Comparison of ENCODE assay signal across 15 cellular contexts in genomic region chr6:7151381-7151780, GRCh38. TPM values are rescaled to one million over a fixed set of nuclear protein-coding genes. Genes with fewer than 3 reads are reported as not detected.
DNase-seq lines count a peak whose midpoint lies in the region; ATAC-seq and TF ChIP-seq lines count a peak whose summit lies in the region.
"Had no signal": no experiment of that assay in that cellular context is flagged by ENCODE, and none has a peak within 500 bp of the region (broad histone marks: within the 10 kb centered on the region; RNA-seq: fewer than 3 reads in every experiment).

No MANE protein-coding gene starts in this region.

- H3K9me3 Mint-ChIP-seq in stimulated activated memory B cell treated with anti-CD40 and anti-IgM and Interleukin-4, amounts not matched to agents 10 μg/mL and 1 μg/mL and 100 μg/mL, for 72 hours, result no peaks in the 10 kb centered on the region
- H3K9me3 Mint-ChIP-seq: activated T-cell treated with anti-CD3 and anti-CD28 coated beads, Interleukin-2, amount 50 U/mL, for 24 hours had no signal

- H3K36me3 Mint-ChIP-seq in stimulated activated memory B cell treated with anti-CD40 and anti-IgM and Interleukin-4, amounts not matched to agents 10 μg/mL and 1 μg/mL and 100 μg/mL, for 72 hours, result peaks cover 8% of the 10 kb centered on the region

- peak overlapping the region; percentile 64 for H3K27ac ChIP-seq in SJCRH30
- no peak overlapping the region for H3K27ac ChIP-seq in A673 (ENCODE audit: low read depth, low read length, poor library complexity, severe bottlenecking)
- H3K27ac ChIP-seq: ascending aorta had no signal

- peaks cover 86% of the 10 kb centered on the region for H3K4me1 Mint-ChIP-seq in stimulated activated memory B cell treated with anti-CD40 and anti-IgM and Interleukin-4, amounts not matched to agents 10 μg/mL and 1 μg/mL and 100 μg/mL, for 72 hours

- no peaks in the 10 kb centered on the region for H3K36me3 ChIP-seq in SJCRH30
- no peaks in the 10 kb centered on the region for H3K36me3 ChIP-seq in A673 (ENCODE audit: insufficient read depth, low read length, poor library complexity, severe bottlenecking)
- H3K36me3 ChIP-seq: ascending aorta, gastroesophageal sphincter, sigmoid colon had no signal

- H3K27me3 ChIP-seq in SJCRH30, result no peaks in the 10 kb centered on the region
- H3K27me3 ChIP-seq in A673 (replicated peaks; ENCODE audit: insufficient read depth, low read depth, low read length, poor library complexity), result no peaks in the 10 kb centered on the region
- H3K27me3 ChIP-seq: ascending aorta, gastroesophageal sphincter, sigmoid colon had no signal

- H3K4me3 ChIP-seq in SJCRH30 (no peak overlapping the region), A673 (ENCODE audit: low read depth, low read length, poor library complexity, severe bottlenecking) (no peak overlapping the region)
- H3K4me3 ChIP-seq: ascending aorta, gastroesophageal sphincter, sigmoid colon had no signal

- no peak for TF ChIP-seq CTCF in A673 (conservative IDR thresholded peaks at IDR 0.05; ENCODE audit: low read depth, low read length)

- POLR2A ChIA-PET in A673 (lab: Charles Lee; ENCODE audit: low non-redundant PET), result no interaction called here

- H3K4me1 ChIP-seq in SJCRH30 (peaks cover 57% of the 10 kb centered on the region), A673 (ENCODE audit: insufficient read depth, low read length, poor library complexity, severe bottlenecking) (peaks cover 52% of the 10 kb centered on the region)

- H3K9me3 ChIP-seq in SJCRH30 (replicated peaks), result no peaks in the 10 kb centered on the region
- H3K9me3 ChIP-seq in A673 (ENCODE audit: low read depth, low read length, poor library complexity, severe bottlenecking), result no peaks in the 10 kb centered on the region
- H3K9me3 ChIP-seq: ascending aorta, gastroesophageal sphincter, sigmoid colon had no signal

- DNase-seq in NCI-H146 (lab: John Stamatoyannopoulos, UW), result peak; percentile 14
- DNase-seq in NCI-H146 treated with DMSO at 0.1 percent for 48 hours (lab: John Stamatoyannopoulos, UW; ENCODE audit: unreplicated experiment), result no peak
- peak in 1 of 2 experiments; percentile 36 for DNase-seq in SJCRH30
- no peak for DNase-seq in left colon
- no peak for DNase-seq in A673 (ENCODE audit: low spot score)
- DNase-seq: activated CD4-positive, CD25-positive, alpha-beta regulatory T cell treated with anti-CD3 and anti-CD28 coated beads, Interleukin-2, amount 50 U/mL, for 72 hours; activated T-cell treated with anti-CD3 and anti-CD28 coated beads, Interleukin-2, amount 50 U/mL, for 24 hours; NCI-H226; sigmoid colon had no signal

- H3K27me3 Mint-ChIP-seq in stimulated activated memory B cell treated with anti-CD40 and anti-IgM and Interleukin-4, amounts not matched to agents 10 μg/mL and 1 μg/mL and 100 μg/mL, for 72 hours, result no peaks in the 10 kb centered on the region
- H3K27me3 Mint-ChIP-seq: activated T-cell treated with anti-CD3 and anti-CD28 coated beads, Interleukin-2, amount 50 U/mL, for 24 hours had no signal

- no TSS peak for BruUV-seq in A673 (replicated peaks; lab: Mats Ljungman, UMichigan)

- intact Hi-C loops in left colon (cut with DNase I, micrococcal nuclease) (no loop called here), A673 (cut with micrococcal nuclease; ENCODE audit: unreplicated experiment) (no loop called here)

- H3K27ac Mint-ChIP-seq in stimulated activated memory B cell treated with anti-CD40 and anti-IgM and Interleukin-4, amounts not matched to agents 10 μg/mL and 1 μg/mL and 100 μg/mL, for 72 hours, result peak overlapping the region; percentile 88
- H3K27ac Mint-ChIP-seq: activated T-cell treated with anti-CD3 and anti-CD28 coated beads, Interleukin-2, amount 50 U/mL, for 24 hours had no signal

- CTCF ChIA-PET in A673 (lab: Charles Lee), result no interaction called here

- no peak overlapping the region for H3K4me3 Mint-ChIP-seq in stimulated activated memory B cell treated with anti-CD40 and anti-IgM and Interleukin-4, amounts not matched to agents 10 μg/mL and 1 μg/mL and 100 μg/mL, for 72 hours
- H3K4me3 Mint-ChIP-seq: activated T-cell treated with anti-CD3 and anti-CD28 coated beads, Interleukin-2, amount 50 U/mL, for 24 hours had no signal

- ATAC-seq in left colon (peak; percentile 29), GM19023 (IDR thresholded peaks at IDR 0.05; ENCODE audit: unreplicated experiment) (no peak), GM18498 (IDR thresholded peaks at IDR 0.05; ENCODE audit: unreplicated experiment) (no peak)
- ATAC-seq in stimulated activated memory B cell treated with anti-CD40 and anti-IgM and Interleukin-4, amounts not matched to agents 10 μg/mL and 1 μg/mL and 100 μg/mL, for 72 hours, result no peak
- ATAC-seq: gastroesophageal sphincter, HCT116 had no signal

RNA-seq across cellular contexts. Expression of gene RREB1, which starts 43.6 kb away (rescaled TPM):
- total RNA-seq in SJCRH30 (2014; rRNA removed; shearing (Covaris generic)), result 12.3 and 13.4 TPM in 2 replicates
- 100 to 1,000 TPM in 1 of 2 donors, 10 to 100 TPM in 1; 76.9 to 101 TPM for total RNA-seq in left colon
- 55.5 and 61.6 TPM in 2 replicates for total RNA-seq in A673 (2021)
